Comparison of ENCODE assay signal across 2 cellular contexts in the genomic region with DNA sequence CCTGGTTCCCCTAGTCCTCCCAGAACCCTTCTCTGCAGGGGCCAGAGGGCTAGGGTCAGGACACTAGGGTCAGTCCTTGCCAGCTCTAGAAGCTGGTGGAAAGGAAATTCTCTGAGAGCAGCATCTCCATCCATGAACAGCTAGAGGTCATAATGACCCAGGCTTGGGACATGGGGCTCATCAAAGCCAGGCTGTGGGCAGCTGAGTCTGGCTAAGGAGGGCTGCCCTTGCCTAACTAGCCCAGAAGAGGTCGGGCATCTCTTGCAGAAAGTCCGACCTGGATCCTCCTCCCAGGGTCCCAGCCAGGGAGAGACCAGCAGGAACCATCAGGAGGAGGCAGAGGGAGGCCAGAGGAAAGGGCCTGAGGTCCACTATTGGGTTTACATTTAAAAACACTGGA.
TF ChIP-seq lines count a peak whose summit lies in the region.

No MANE protein-coding gene starts in this region.

TF ChIP-seq in GM23338, 12 proteins besides CTCF, POLR2A, EP300 and RAD21:
- TF ChIP-seq, protein P1, sequence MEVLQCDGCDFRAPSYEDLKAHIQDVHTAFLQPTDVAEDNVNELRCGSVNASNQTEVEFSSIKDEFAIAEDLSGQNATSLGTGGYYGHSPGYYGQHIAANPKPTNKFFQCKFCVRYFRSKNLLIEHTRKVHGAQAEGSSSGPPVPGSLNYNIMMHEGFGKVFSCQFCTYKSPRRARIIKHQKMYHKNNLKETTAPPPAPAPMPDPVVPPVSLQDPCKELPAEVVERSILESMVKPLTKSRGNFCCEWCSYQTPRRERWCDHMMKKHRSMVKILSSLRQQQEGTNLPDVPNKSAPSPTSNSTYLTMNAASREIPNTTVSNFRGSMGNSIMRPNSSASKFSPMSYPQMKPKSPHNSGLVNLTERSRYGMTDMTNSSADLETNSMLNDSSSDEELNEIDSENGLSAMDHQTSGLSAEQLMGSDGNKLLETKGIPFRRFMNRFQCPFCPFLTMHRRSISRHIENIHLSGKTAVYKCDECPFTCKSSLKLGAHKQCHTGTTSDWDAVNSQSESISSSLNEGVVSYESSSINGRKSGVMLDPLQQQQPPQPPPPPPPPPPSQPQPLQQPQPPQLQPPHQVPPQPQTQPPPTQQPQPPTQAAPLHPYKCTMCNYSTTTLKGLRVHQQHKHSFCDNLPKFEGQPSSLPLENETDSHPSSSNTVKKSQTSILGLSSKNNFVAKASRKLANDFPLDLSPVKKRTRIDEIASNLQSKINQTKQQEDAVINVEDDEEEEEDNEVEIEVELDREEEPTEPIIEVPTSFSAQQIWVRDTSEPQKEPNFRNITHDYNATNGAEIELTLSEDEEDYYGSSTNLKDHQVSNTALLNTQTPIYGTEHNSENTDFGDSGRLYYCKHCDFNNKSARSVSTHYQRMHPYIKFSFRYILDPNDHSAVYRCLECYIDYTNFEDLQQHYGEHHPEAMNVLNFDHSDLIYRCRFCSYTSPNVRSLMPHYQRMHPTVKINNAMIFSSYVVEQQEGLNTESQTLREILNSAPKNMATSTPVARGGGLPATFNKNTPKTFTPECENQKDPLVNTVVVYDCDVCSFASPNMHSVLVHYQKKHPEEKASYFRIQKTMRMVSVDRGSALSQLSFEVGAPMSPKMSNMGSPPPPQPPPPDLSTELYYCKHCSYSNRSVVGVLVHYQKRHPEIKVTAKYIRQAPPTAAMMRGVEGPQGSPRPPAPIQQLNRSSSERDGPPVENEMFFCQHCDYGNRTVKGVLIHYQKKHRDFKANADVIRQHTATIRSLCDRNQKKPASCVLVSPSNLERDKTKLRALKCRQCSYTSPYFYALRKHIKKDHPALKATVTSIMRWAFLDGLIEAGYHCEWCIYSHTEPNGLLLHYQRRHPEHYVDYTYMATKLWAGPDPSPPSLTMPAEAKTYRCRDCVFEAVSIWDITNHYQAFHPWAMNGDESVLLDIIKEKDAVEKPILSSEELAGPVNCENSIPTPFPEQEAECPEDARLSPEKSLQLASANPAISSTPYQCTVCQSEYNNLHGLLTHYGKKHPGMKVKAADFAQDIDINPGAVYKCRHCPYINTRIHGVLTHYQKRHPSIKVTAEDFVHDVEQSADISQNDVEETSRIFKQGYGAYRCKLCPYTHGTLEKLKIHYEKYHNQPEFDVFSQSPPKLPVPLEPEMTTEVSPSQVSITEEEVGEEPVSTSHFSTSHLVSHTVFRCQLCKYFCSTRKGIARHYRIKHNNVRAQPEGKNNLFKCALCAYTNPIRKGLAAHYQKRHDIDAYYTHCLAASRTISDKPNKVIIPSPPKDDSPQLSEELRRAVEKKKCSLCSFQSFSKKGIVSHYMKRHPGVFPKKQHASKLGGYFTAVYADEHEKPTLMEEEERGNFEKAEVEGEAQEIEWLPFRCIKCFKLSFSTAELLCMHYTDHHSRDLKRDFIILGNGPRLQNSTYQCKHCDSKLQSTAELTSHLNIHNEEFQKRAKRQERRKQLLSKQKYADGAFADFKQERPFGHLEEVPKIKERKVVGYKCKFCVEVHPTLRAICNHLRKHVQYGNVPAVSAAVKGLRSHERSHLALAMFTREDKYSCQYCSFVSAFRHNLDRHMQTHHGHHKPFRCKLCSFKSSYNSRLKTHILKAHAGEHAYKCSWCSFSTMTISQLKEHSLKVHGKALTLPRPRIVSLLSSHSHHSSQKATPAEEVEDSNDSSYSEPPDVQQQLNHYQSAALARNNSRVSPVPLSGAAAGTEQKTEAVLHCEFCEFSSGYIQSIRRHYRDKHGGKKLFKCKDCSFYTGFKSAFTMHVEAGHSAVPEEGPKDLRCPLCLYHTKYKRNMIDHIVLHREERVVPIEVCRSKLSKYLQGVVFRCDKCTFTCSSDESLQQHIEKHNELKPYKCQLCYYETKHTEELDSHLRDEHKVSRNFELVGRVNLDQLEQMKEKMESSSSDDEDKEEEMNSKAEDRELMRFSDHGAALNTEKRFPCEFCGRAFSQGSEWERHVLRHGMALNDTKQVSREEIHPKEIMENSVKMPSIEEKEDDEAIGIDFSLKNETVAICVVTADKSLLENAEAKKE (CRISPR knock-in tag; IDR thresholded peaks at IDR 0.05) = no peak
- TF ChIP-seq STAT1 (IDR thresholded peaks at IDR 0.05; ENCODE audit: unreplicated experiment) = no peak
- TF ChIP-seq EZH2 (IDR thresholded peaks at IDR 0.05; ENCODE audit: low read depth, unreplicated experiment) = no peak
- TF ChIP-seq ZNF114 (CRISPR knock-in tag; IDR thresholded peaks at IDR 0.05) = no peak
- TF ChIP-seq ZNF331 (CRISPR knock-in tag; IDR thresholded peaks at IDR 0.05; ENCODE audit: low read depth) = no peak

TF ChIP-seq in H1, 55 proteins besides CTCF, POLR2A, EP300 and RAD21:
- TF ChIP-seq SRF (IDR thresholded peaks at IDR 0.05; ENCODE audit: low read depth, low read length) (no peak), BCL11A (IDR thresholded peaks at IDR 0.05; ENCODE audit: low read depth in 2 of 2, low read length in 2 of 2) (no peak), JUN (IDR thresholded peaks at IDR 0.05; ENCODE audit: low read depth, low read length) (no peak), POU5F1 (IDR thresholded peaks at IDR 0.05; ENCODE audit: low read depth, low read length) (no peak), CEBPB (IDR thresholded peaks at IDR 0.05; ENCODE audit: low read depth, low read length) (no peak), EZH2 (IDR thresholded peaks at IDR 0.05; ENCODE audit: low read depth, low read length, severe bottlenecking) (no peak), POLR2AphosphoS5 (IDR thresholded peaks at IDR 0.05; ENCODE audit: low read depth, low read length) (no peak), CBX5 (IDR thresholded peaks at IDR 0.05; ENCODE audit: low read depth, low read length) (no peak), YY1 (IDR thresholded peaks at IDR 0.05; ENCODE audit: low read depth, low read length) (no peak), CHD1 (IDR thresholded peaks at IDR 0.05; ENCODE audit: low read depth, low read length) (no peak), SIRT6 (IDR thresholded peaks at IDR 0.05; ENCODE audit: low read length) (no peak), HDAC6 (IDR thresholded peaks at IDR 0.05; ENCODE audit: low read depth, low read length) (no peak), SUZ12 (IDR thresholded peaks at IDR 0.05; ENCODE audit: low read length) (no peak), BRCA1 (IDR thresholded peaks at IDR 0.05; ENCODE audit: low read depth, low read length) (no peak), MAFK (IDR thresholded peaks at IDR 0.05; ENCODE audit: low read depth, low read length) (no peak), SP4 (IDR thresholded peaks at IDR 0.05; ENCODE audit: low read length) (no peak), NRF1 (IDR thresholded peaks at IDR 0.05; ENCODE audit: low read depth, low read length) (no peak), CTBP2 (IDR thresholded peaks at IDR 0.05; ENCODE audit: borderline replicate concordance, insufficient read depth, insufficient read length, low read length) (no peak)
- TF ChIP-seq, protein P2, sequence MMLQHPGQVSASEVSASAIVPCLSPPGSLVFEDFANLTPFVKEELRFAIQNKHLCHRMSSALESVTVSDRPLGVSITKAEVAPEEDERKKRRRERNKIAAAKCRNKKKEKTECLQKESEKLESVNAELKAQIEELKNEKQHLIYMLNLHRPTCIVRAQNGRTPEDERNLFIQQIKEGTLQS (IDR thresholded peaks at IDR 0.05; ENCODE audit: insufficient read depth, low read depth, low read length) = no peak
- TF ChIP-seq, protein P3, sequence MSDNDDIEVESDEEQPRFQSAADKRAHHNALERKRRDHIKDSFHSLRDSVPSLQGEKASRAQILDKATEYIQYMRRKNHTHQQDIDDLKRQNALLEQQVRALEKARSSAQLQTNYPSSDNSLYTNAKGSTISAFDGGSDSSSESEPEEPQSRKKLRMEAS (IDR thresholded peaks at IDR 0.05) = no peak
